1 cellular context compared by ENCODE assay signal in genomic region chr1:154619181-154619948, GRCh38.
A peak's percentile ranks its signal among the peaks of the same experiment; 100 is the strongest.
TF ChIP-seq lines count a peak whose summit lies in the region.

No MANE protein-coding gene starts in this region.

TF ChIP-seq in GM12878, 131 proteins besides CTCF, POLR2A, EP300 and RAD21:
- TF ChIP-seq IRF4 (IDR thresholded peaks at IDR 0.05; ENCODE audit: low read depth, low read length) = no peak
- TF ChIP-seq IKZF2 (IDR thresholded peaks at IDR 0.05) = no peak
- TF ChIP-seq FOS (IDR thresholded peaks at IDR 0.05; ENCODE audit: borderline replicate concordance, extremely low read depth, insufficient read length) = no peak
- TF ChIP-seq RUNX3 (IDR thresholded peaks at IDR 0.05; ENCODE audit: low read length) = peak; percentile 43
- TF ChIP-seq BHLHE40 (IDR thresholded peaks at IDR 0.05; ENCODE audit: borderline replicate concordance in 1 of 2, low read depth in 2 of 2, low read length in 1 of 2) = 0 out of 4 replicates have a peak, but pooled peaks of 1 of the 2 experiments have one; percentile 38
- TF ChIP-seq, protein P1, sequence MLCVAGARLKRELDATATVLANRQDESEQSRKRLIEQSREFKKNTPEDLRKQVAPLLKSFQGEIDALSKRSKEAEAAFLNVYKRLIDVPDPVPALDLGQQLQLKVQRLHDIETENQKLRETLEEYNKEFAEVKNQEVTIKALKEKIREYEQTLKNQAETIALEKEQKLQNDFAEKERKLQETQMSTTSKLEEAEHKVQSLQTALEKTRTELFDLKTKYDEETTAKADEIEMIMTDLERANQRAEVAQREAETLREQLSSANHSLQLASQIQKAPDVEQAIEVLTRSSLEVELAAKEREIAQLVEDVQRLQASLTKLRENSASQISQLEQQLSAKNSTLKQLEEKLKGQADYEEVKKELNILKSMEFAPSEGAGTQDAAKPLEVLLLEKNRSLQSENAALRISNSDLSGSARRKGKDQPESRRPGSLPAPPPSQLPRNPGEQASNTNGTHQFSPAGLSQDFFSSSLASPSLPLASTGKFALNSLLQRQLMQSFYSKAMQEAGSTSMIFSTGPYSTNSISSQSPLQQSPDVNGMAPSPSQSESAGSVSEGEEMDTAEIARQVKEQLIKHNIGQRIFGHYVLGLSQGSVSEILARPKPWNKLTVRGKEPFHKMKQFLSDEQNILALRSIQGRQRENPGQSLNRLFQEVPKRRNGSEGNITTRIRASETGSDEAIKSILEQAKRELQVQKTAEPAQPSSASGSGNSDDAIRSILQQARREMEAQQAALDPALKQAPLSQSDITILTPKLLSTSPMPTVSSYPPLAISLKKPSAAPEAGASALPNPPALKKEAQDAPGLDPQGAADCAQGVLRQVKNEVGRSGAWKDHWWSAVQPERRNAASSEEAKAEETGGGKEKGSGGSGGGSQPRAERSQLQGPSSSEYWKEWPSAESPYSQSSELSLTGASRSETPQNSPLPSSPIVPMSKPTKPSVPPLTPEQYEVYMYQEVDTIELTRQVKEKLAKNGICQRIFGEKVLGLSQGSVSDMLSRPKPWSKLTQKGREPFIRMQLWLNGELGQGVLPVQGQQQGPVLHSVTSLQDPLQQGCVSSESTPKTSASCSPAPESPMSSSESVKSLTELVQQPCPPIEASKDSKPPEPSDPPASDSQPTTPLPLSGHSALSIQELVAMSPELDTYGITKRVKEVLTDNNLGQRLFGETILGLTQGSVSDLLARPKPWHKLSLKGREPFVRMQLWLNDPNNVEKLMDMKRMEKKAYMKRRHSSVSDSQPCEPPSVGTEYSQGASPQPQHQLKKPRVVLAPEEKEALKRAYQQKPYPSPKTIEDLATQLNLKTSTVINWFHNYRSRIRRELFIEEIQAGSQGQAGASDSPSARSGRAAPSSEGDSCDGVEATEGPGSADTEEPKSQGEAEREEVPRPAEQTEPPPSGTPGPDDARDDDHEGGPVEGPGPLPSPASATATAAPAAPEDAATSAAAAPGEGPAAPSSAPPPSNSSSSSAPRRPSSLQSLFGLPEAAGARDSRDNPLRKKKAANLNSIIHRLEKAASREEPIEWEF (IDR thresholded peaks at IDR 0.05; ENCODE audit: insufficient replicate concordance, low read depth, low read length) = no peak
- no peak for TF ChIP-seq NR2C1 (IDR thresholded peaks at IDR 0.05)
- peak; percentile 70 for TF ChIP-seq RAD51 (IDR thresholded peaks at IDR 0.05)
- TF ChIP-seq RELA (IDR thresholded peaks at IDR 0.05; ENCODE audit: borderline replicate concordance, partially characterized antibody) = no peak
- no peak for TF ChIP-seq POLR2AphosphoS5 (IDR thresholded peaks at IDR 0.05; ENCODE audit: low read length)
- TF ChIP-seq MEF2B (IDR thresholded peaks at IDR 0.05; ENCODE audit: partially characterized antibody, poor library complexity, severe bottlenecking) = peak; percentile 21
- TF ChIP-seq REST (IDR thresholded peaks at IDR 0.05; ENCODE audit: low read depth, low read length) = no peak
TF ChIP-seq in GM12878: peak in this region for 4.
